Comparison of ENCODE assay signal across 1 cellular context in genomic region chr17:39668141-39668924, GRCh38.
TF ChIP-seq lines count a peak whose summit lies in the region.

Gene PNMT, plus strand, starts transcription at chr17:39668453. Its CDS starts 23 bp downstream, at chr17:39668476.

TF ChIP-seq in K562, 482 proteins besides CTCF, POLR2A, EP300 and RAD21 (continued from another document and continues in another):
- TF ChIP-seq ZNF75A (CRISPR knock-in tag; IDR thresholded peaks at IDR 0.05) (no peak), WHSC1 (IDR thresholded peaks at IDR 0.05; ENCODE audit: low read length) (no peak), CCAR2 (IDR thresholded peaks at IDR 0.05; ENCODE audit: low read depth, low read length) (no peak), PHF21A (IDR thresholded peaks at IDR 0.05; ENCODE audit: borderline replicate concordance, low read depth) (no peak), ZNF551 (CRISPR knock-in tag; IDR thresholded peaks at IDR 0.05) (no peak), MAFF (IDR thresholded peaks at IDR 0.05; ENCODE audit: low read length) (no peak), FUS (optimal IDR thresholded peaks at IDR 0.05; ENCODE audit: low read depth, low read length) (peak; percentile 83), KDM5B (IDR thresholded peaks at IDR 0.05; ENCODE audit: insufficient replicate concordance, low read depth, low read length) (no peak), ZKSCAN1 (IDR thresholded peaks at IDR 0.05; ENCODE audit: low read depth, low read length) (0 out of 2 replicates have a peak, but pooled peaks have one; percentile 35), GMEB1 (CRISPR knock-in tag; IDR thresholded peaks at IDR 0.05) (0 out of 2 replicates have a peak, but pooled peaks have one; percentile 52), SMAD3 (CRISPR knock-in tag; conservative IDR thresholded peaks at IDR 0.05) (no peak), GATAD2B (IDR thresholded peaks at IDR 0.05; ENCODE audit: borderline replicate concordance) (no peak; the same call in 1 of the 2 replicates), SOX6 (IDR thresholded peaks at IDR 0.05) (peak; percentile 41; the same call in 1 of the 2 replicates), TAF1 (IDR thresholded peaks at IDR 0.05; ENCODE audit: control insufficient read depth, extremely low read depth, insufficient read depth, low read length, severe bottlenecking) (peak; percentile 20), ZNF280B (CRISPR knock-in tag; IDR thresholded peaks at IDR 0.05) (no peak), PCBP1 (IDR thresholded peaks at IDR 0.05; ENCODE audit: low read depth, low read length, poor library complexity, severe bottlenecking) (peak; percentile 63), SMARCE1 (IDR thresholded peaks at IDR 0.05) (peak; percentile 52; the same call in 1 of the 2 replicates), TFAM (CRISPR knock-in tag; conservative IDR thresholded peaks at IDR 0.05) (no peak), THRAP3 (IDR thresholded peaks at IDR 0.05; ENCODE audit: borderline replicate concordance) (no peak), ZNF785 (CRISPR knock-in tag; IDR thresholded peaks at IDR 0.05) (no peak), ZNF3 (CRISPR knock-in tag; IDR thresholded peaks at IDR 0.05) (no peak), NONO (IDR thresholded peaks at IDR 0.05; ENCODE audit: low read depth in 2 of 2, low read length in 1 of 2) (peak in 1 of 2 experiments; percentile 65; a peak in 2 of 4 replicates), TCF7 (IDR thresholded peaks at IDR 0.05; ENCODE audit: borderline replicate concordance) (peak; percentile 26; the same call in 1 of the 2 replicates), KLF10 (CRISPR knock-in tag; IDR thresholded peaks at IDR 0.05) (no peak), ARNT (IDR thresholded peaks at IDR 0.05) (peak in 1 of 2 experiments; percentile 30; a peak in 1 of 4 replicates), ZNF140 (CRISPR knock-in tag; IDR thresholded peaks at IDR 0.05) (no peak), NR2F6 (CRISPR knock-in tag; IDR thresholded peaks at IDR 0.05) (no peak), ZNF174 (CRISPR knock-in tag; IDR thresholded peaks at IDR 0.05) (no peak), ZC3H8 (IDR thresholded peaks at IDR 0.05) (0 out of 2 replicates have a peak, but pooled peaks have one; percentile 22), PKNOX1 (IDR thresholded peaks at IDR 0.05) (no peak), MXI1 (IDR thresholded peaks at IDR 0.05; ENCODE audit: low read depth, low read length) (no peak), RBFOX2 (IDR thresholded peaks at IDR 0.05; ENCODE audit: low read depth, low read length) (peak; percentile 77), ZNF384 (IDR thresholded peaks at IDR 0.05; ENCODE audit: low read depth, low read length) (no peak; the same call in 1 of the 2 replicates), ZBTB7A (IDR thresholded peaks at IDR 0.05; ENCODE audit: borderline replicate concordance, control insufficient read depth, low read depth, low read length) (peak; percentile 85), FIP1L1 (IDR thresholded peaks at IDR 0.05; ENCODE audit: low read depth, low read length, poor library complexity, severe bottlenecking) (peak; percentile 88), TRIM28 (IDR thresholded peaks at IDR 0.05) (no peak), GTF2E2 (tag; IDR thresholded peaks at IDR 0.05) (no peak), MBD1 (CRISPR knock-in tag; IDR thresholded peaks at IDR 0.05) (no peak), SMAD2 (IDR thresholded peaks at IDR 0.05; ENCODE audit: low read depth, low read length) (no peak), CBFA2T3 (IDR thresholded peaks at IDR 0.05) (no peak), OTX1 (CRISPR knock-in tag; IDR thresholded peaks at IDR 0.05) (peak; percentile 88), TCF3 (CRISPR knock-in tag; IDR thresholded peaks at IDR 0.05) (no peak), EGR1 (conservative IDR thresholded peaks at IDR 0.05) (peak; percentile 56), CAMTA2 (CRISPR knock-in tag; conservative IDR thresholded peaks at IDR 0.05) (no peak), FOXA3 (CRISPR knock-in tag; conservative IDR thresholded peaks at IDR 0.05 in 1 of 2, IDR thresholded peaks at IDR 0.05 in 1 of 2) (no peak), XRCC3 (IDR thresholded peaks at IDR 0.05) (no peak), SNAPC5 (CRISPR knock-in tag; IDR thresholded peaks at IDR 0.05) (no peak), HNRNPK (IDR thresholded peaks at IDR 0.05; ENCODE audit: low read depth, low read length, poor library complexity, severe bottlenecking) (no peak), CBX3 (IDR thresholded peaks at IDR 0.05; ENCODE audit: borderline replicate concordance in 1 of 2, low read length in 2 of 2) (peak in 1 of 2 experiments; percentile 71; a peak in 2 of 3 replicates), FOXJ2 (tag; IDR thresholded peaks at IDR 0.05) (no peak), POU5F1 (IDR thresholded peaks at IDR 0.05; ENCODE audit: borderline replicate concordance, low read depth, low read length, partially characterized antibody) (no peak), SFPQ (IDR thresholded peaks at IDR 0.05; ENCODE audit: low read depth, low read length) (no peak)
- TF ChIP-seq, protein P1, sequence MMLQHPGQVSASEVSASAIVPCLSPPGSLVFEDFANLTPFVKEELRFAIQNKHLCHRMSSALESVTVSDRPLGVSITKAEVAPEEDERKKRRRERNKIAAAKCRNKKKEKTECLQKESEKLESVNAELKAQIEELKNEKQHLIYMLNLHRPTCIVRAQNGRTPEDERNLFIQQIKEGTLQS (IDR thresholded peaks at IDR 0.05), result no peak
- TF ChIP-seq, protein P1 (CRISPR knock-in tag; conservative IDR thresholded peaks at IDR 0.05), result no peak
- TF ChIP-seq, protein P2, sequence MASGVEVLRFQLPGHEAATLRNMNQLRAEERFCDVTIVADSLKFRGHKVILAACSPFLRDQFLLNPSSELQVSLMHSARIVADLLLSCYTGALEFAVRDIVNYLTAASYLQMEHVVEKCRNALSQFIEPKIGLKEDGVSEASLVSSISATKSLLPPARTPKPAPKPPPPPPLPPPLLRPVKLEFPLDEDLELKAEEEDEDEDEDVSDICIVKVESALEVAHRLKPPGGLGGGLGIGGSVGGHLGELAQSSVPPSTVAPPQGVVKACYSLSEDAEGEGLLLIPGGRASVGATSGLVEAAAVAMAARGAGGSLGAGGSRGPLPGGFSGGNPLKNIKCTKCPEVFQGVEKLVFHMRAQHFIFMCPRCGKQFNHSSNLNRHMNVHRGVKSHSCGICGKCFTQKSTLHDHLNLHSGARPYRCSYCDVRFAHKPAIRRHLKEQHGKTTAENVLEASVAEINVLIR (CRISPR knock-in tag; IDR thresholded peaks at IDR 0.05), result no peak
- TF ChIP-seq, protein P3, sequence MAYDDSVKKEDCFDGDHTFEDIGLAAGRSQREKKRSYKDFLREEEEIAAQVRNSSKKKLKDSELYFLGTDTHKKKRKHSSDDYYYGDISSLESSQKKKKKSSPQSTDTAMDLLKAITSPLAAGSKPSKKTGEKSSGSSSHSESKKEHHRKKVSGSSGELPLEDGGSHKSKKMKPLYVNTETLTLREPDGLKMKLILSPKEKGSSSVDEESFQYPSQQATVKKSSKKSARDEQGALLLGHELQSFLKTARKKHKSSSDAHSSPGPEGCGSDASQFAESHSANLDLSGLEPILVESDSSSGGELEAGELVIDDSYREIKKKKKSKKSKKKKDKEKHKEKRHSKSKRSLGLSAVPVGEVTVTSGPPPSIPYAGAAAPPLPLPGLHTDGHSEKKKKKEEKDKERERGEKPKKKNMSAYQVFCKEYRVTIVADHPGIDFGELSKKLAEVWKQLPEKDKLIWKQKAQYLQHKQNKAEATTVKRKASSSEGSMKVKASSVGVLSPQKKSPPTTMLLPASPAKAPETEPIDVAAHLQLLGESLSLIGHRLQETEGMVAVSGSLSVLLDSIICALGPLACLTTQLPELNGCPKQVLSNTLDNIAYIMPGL (CRISPR knock-in tag; IDR thresholded peaks at IDR 0.05), result peak; percentile 98; the same call in 1 of the 2 replicates
- TF ChIP-seq, protein P4, sequence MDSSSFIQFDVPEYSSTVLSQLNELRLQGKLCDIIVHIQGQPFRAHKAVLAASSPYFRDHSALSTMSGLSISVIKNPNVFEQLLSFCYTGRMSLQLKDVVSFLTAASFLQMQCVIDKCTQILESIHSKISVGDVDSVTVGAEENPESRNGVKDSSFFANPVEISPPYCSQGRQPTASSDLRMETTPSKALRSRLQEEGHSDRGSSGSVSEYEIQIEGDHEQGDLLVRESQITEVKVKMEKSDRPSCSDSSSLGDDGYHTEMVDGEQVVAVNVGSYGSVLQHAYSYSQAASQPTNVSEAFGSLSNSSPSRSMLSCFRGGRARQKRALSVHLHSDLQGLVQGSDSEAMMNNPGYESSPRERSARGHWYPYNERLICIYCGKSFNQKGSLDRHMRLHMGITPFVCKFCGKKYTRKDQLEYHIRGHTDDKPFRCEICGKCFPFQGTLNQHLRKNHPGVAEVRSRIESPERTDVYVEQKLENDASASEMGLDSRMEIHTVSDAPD (CRISPR knock-in tag; IDR thresholded peaks at IDR 0.05), result 0 out of 2 replicates have a peak, but pooled peaks have one; percentile 4
